Comparison of ENCODE assay signal across 6 cellular contexts in genomic region chr12:76536546-76536945, GRCh38.
"Had no signal": no experiment of that assay in that cellular context is flagged by ENCODE, and none has a peak within 500 bp of the region (broad histone marks: within the 10 kb centered on the region; RNA-seq: fewer than 3 reads in every experiment).

No MANE protein-coding gene starts in this region.

- H3K27me3 Mint-ChIP-seq: IgD-negative memory B cell had no signal

- ATAC-seq: HepG2 had no signal

- H3K27ac ChIP-seq: HL-60 had no signal

- FAIRE-seq: HepG2, HTR-8/SVneo had no signal

- H3K4me3 Mint-ChIP-seq: IgD-negative memory B cell had no signal

- H3K27ac Mint-ChIP-seq: IgD-negative memory B cell had no signal

- DNase-seq: IMR-90, KBM-7 had no signal
